10 cellular contexts compared by ENCODE assay signal in genomic region chr10:87819274-87819585, GRCh38. TPM values are rescaled to one million over a fixed set of nuclear protein-coding genes. Genes with fewer than 3 reads are reported as not detected.
A peak's percentile ranks its signal among the peaks of the same experiment; 100 is the strongest.
DNase-seq lines count a peak whose midpoint lies in the region; ATAC-seq and TF ChIP-seq lines count a peak whose summit lies in the region.
"Had no signal": no experiment of that assay in that cellular context is flagged by ENCODE, and none has a peak within 500 bp of the region (broad histone marks: within the 10 kb centered on the region; RNA-seq: fewer than 3 reads in every experiment).

No MANE protein-coding gene starts in this region.

- H3K36me3 ChIP-seq in suprapubic skin, result no peaks in the 10 kb centered on the region
- peaks cover under 1% of the 10 kb centered on the region for H3K36me3 ChIP-seq in HAP-1 (replicated peaks)

- intact Hi-C loops in natural killer cell (cut with micrococcal nuclease), result loop anchor here (5.0 kb wide), 1 partner anchor 1173 kb away; the partner anchor contains the start of gene FAS

- peak overlapping the region; percentile 17 for H3K4me3 Mint-ChIP-seq in natural killer cell
- no peak overlapping the region for H3K4me3 Mint-ChIP-seq in natural killer cell treated with Interleukin-12 subunit alpha and Interleukin-12 subunit beta and Interleukin-15 and Interleukin-18, amount 100 ng/mL, for 72 hours

- H3K27ac ChIP-seq in RWPE1 (peak overlapping the region; percentile 90), suprapubic skin (no peak overlapping the region)

- peaks cover 38 to 41% of the 10 kb centered on the region in 2 donors for H3K4me1 Mint-ChIP-seq in natural killer cell
- H3K4me1 Mint-ChIP-seq in natural killer cell treated with Interleukin-12 subunit alpha and Interleukin-12 subunit beta and Interleukin-15 and Interleukin-18, amount 100 ng/mL, for 72 hours (ENCODE audit: low read depth in 2 of 2), result peaks cover 26 to 39% of the 10 kb centered on the region in 2 donors

- in situ Hi-C loops in HAP-1 (cut with MboI; ENCODE audit: low sequenced_read_pairs), result no loop called here

- H3K4me3 ChIP-seq in epithelial cell of proximal tubule (ENCODE audit: low read depth, low read length) (peak overlapping the region; percentile 77), suprapubic skin (peak overlapping the region; percentile 89), HAP-1 (no peak overlapping the region)

- TF ChIP-seq POLR2A in suprapubic skin (IDR thresholded peaks at IDR 0.05), result no peak

- ATAC-seq in natural killer cell, result no peak
- no peak for ATAC-seq in natural killer cell treated with Interleukin-12 subunit alpha and Interleukin-12 subunit beta and Interleukin-15 and Interleukin-18, amount 100 ng/mL, for 72 hours

- H3K27ac Mint-ChIP-seq in natural killer cell, result peak overlapping the region; percentile 96 to 97
- H3K27ac Mint-ChIP-seq in natural killer cell treated with Interleukin-12 subunit alpha and Interleukin-12 subunit beta and Interleukin-15 and Interleukin-18, amount 100 ng/mL, for 72 hours, result peak overlapping the region in 1 of 2 donors; percentile 93

- H3K36me3 Mint-ChIP-seq in natural killer cell, result no peaks in the 10 kb centered on the region
- no peaks in the 10 kb centered on the region for H3K36me3 Mint-ChIP-seq in natural killer cell treated with Interleukin-12 subunit alpha and Interleukin-12 subunit beta and Interleukin-15 and Interleukin-18, amount 100 ng/mL, for 72 hours

- POLR2A ChIA-PET in RWPE1 (lab: Yijun Ruan, JAX; ENCODE audit: low non-redundant PET), result interaction anchor here (0.9 kb wide), 1 partner anchor 43 kb away, joined by 6 read pairs; no protein-coding TSS in a partner anchor

- peaks cover 24% of the 10 kb centered on the region for H3K4me1 ChIP-seq in suprapubic skin
- H3K4me1 ChIP-seq in HAP-1, result peaks cover 14% of the 10 kb centered on the region

- H3K27me3 Mint-ChIP-seq in natural killer cell (ENCODE audit: low read depth in 2 of 2), result peaks cover 0 to 2% of the 10 kb centered on the region in 2 donors
- H3K27me3 Mint-ChIP-seq in natural killer cell treated with Interleukin-12 subunit alpha and Interleukin-12 subunit beta and Interleukin-15 and Interleukin-18, amount 100 ng/mL, for 72 hours, result peaks cover 0 to 2% of the 10 kb centered on the region in 2 donors

- WGBS in suprapubic skin, result 93% methylated on average over 6 of the region's 6 CpGs

- TF ChIP-seq EP300 in suprapubic skin (IDR thresholded peaks at IDR 0.05), result no peak

- TF ChIP-seq CTCF in natural killer cell (IDR thresholded peaks at IDR 0.05), result no peak
- TF ChIP-seq CTCF in RWPE1 (conservative IDR thresholded peaks at IDR 0.05; ENCODE audit: low read depth), result no peak
- TF ChIP-seq CTCF in epithelial cell of proximal tubule (conservative IDR thresholded peaks at IDR 0.05; ENCODE audit: low read depth, low read length), result no peak
- TF ChIP-seq CTCF in suprapubic skin (IDR thresholded peaks at IDR 0.05), result no peak

- H3K27me3 ChIP-seq in suprapubic skin (no peaks in the 10 kb centered on the region), HAP-1 (ENCODE audit: low read depth) (no peaks in the 10 kb centered on the region)

- CTCF ChIA-PET in RWPE1 (lab: Yijun Ruan, JAX), result interaction anchor here (0.6 to 1.9 kb wide), 4 partner anchors 11 to 570 kb away, joined by 3 to 7 read pairs (median 4); no protein-coding TSS in a partner anchor

- H3K9me3 ChIP-seq in suprapubic skin (no peaks in the 10 kb centered on the region), HAP-1 (no peaks in the 10 kb centered on the region)

- H3K9me3 Mint-ChIP-seq in natural killer cell, result no peaks in the 10 kb centered on the region
- no peaks in the 10 kb centered on the region for H3K9me3 Mint-ChIP-seq in natural killer cell treated with Interleukin-12 subunit alpha and Interleukin-12 subunit beta and Interleukin-15 and Interleukin-18, amount 100 ng/mL, for 72 hours

- DNase-seq in natural killer cell, result no peak
- no peak for DNase-seq in natural killer cell treated with Interleukin-12 subunit alpha and Interleukin-12 subunit beta and Interleukin-15 and Interleukin-18, amount 100 ng/mL, for 72 hours (ENCODE audit: low spot score)
- no peak for DNase-seq in RWPE1 (ENCODE audit: low spot score)
- DNase-seq in epithelial cell of proximal tubule (ENCODE audit: low read depth), result no peak
- no peak for DNase-seq in suprapubic skin (ENCODE audit: low spot score in 2 of 2)
- no peak for DNase-seq in stimulated activated CD4-positive, alpha-beta T cell treated with anti-CD3 and anti-CD28 coated beads, Interleukin-2, amount 100 ng/mL, for 48 hours
- DNase-seq in medulla oblongata (ENCODE audit: extremely low spot score), result no peak
- DNase-seq in HAP-1 (ENCODE audit: low spot score in 2 of 2), result no peak
- DNase-seq: left ventricle myocardium superior, NCI-H1417 treated with DMSO at 0.1 percent for 48 hours had no signal

RNA-seq across cellular contexts. Expression of gene ATAD1, which starts 1.2 kb away (rescaled TPM):
- total RNA-seq in natural killer cell, result 10 to 100 TPM; 37.5 to 55.2 (median 43.0) TPM
- total RNA-seq in natural killer cell treated with Interleukin-12 subunit alpha and Interleukin-12 subunit beta and Interleukin-15 and Interleukin-18, amount 100 ng/mL, for 72 hours, result 10 to 100 TPM; 48.3 to 65.2 TPM
- 24.5 and 24.8 TPM in 2 replicates for total RNA-seq in epithelial cell of proximal tubule
- total RNA-seq in suprapubic skin, result 10 to 100 TPM; 29.9 to 40.6 (median 31.5) TPM

RNA-seq across cellular contexts. Expression of gene KLLN, which starts 44.1 kb away (rescaled TPM):
- total RNA-seq in natural killer cell, result under 1 TPM; 0.68 to 0.73 (median 0.70) TPM
- total RNA-seq in natural killer cell treated with Interleukin-12 subunit alpha and Interleukin-12 subunit beta and Interleukin-15 and Interleukin-18, amount 100 ng/mL, for 72 hours, result under 1 TPM; 0.17 to 0.52 TPM
- 0.06 and 0.36 TPM in 2 replicates for total RNA-seq in epithelial cell of proximal tubule
- total RNA-seq in suprapubic skin, result under 1 TPM in 3 of 4 donors, not detected in 1; 0.24 to 0.85 (median 0.34) TPM

RNA-seq across cellular contexts. Expression of gene PTEN, which starts 44.2 kb away (rescaled TPM):
- 100 to 1,000 TPM; 107 to 142 (median 121) TPM for total RNA-seq in natural killer cell
- 10 to 100 TPM; 49.8 to 75.3 TPM for total RNA-seq in natural killer cell treated with Interleukin-12 subunit alpha and Interleukin-12 subunit beta and Interleukin-15 and Interleukin-18, amount 100 ng/mL, for 72 hours
- total RNA-seq in epithelial cell of proximal tubule, result 33.4 and 34.5 TPM in 2 replicates
- 100 to 1,000 TPM in 2 of 4 donors, 10 to 100 TPM in 2; 69.1 to 141 (median 91.8) TPM for total RNA-seq in suprapubic skin
